8 cellular contexts compared by ENCODE assay signal in genomic region chrX:20412871-20413486, GRCh38.
A peak's percentile ranks its signal among the peaks of the same experiment; 100 is the strongest.
DNase-seq lines count a peak whose midpoint lies in the region; ATAC-seq and TF ChIP-seq lines count a peak whose summit lies in the region.

No MANE protein-coding gene starts in this region.

- peak overlapping the region in 3 of 4 donors; percentile 57 to 91 (median 82) for H3K4me3 Mint-ChIP-seq in IgD-negative memory B cell
- peak overlapping the region; percentile 56 for H3K4me3 Mint-ChIP-seq in activated T-cell treated with anti-CD3 and anti-CD28 coated beads, Interleukin-2, amount 50 U/mL, for 4 hours
- H3K4me3 Mint-ChIP-seq in WTC11 = no peak overlapping the region

- H3K27me3 Mint-ChIP-seq in IgD-negative memory B cell (peaks cover 4% of the 10 kb centered on the region), WTC11 (ENCODE audit: low read depth) (no peaks in the 10 kb centered on the region)
- H3K27me3 Mint-ChIP-seq in activated T-cell treated with anti-CD3 and anti-CD28 coated beads, Interleukin-2, amount 50 U/mL, for 4 hours (ENCODE audit: low read depth) = no peaks in the 10 kb centered on the region

- H3K9me3 Mint-ChIP-seq in IgD-negative memory B cell = peaks cover 0 to 4% (median 2%) of the 10 kb centered on the region in 3 donors
- H3K9me3 Mint-ChIP-seq in activated T-cell treated with anti-CD3 and anti-CD28 coated beads, Interleukin-2, amount 50 U/mL, for 4 hours = no peaks in the 10 kb centered on the region
- peaks cover 4% of the 10 kb centered on the region for H3K9me3 Mint-ChIP-seq in WTC11

- intact Hi-C loops in spleen (cut with DNase I; ENCODE audit: low total_unique reads) = no loop called here

- ATAC-seq in GM19468 (IDR thresholded peaks at IDR 0.05; ENCODE audit: extremely low read depth, unreplicated experiment) (peak; percentile 47), GM19324 (IDR thresholded peaks at IDR 0.05; ENCODE audit: low FRiP score, unreplicated experiment) (no peak), WTC11 (no peak)
- peak; percentile 53 to 63 for ATAC-seq in activated T-cell treated with anti-CD3 and anti-CD28 coated beads, Interleukin-2, amount 50 U/mL, for 4 hours

- WGBS in spleen, 5 donors = 25 to 68% (median 33%) methylated on average over 16 to 18 of the region's 18 CpGs

- TF ChIP-seq CTCF in spleen (IDR thresholded peaks at IDR 0.05 in 8 of 11, conservative IDR thresholded peaks at IDR 0.05 in 3 of 11) (peak in 1 of 11 experiments; percentile 13), WTC11 (IDR thresholded peaks at IDR 0.05) (no peak)

- no peaks in the 10 kb centered on the region for H3K9me3 ChIP-seq in spleen

- H3K36me3 Mint-ChIP-seq in IgD-negative memory B cell (no peaks in the 10 kb centered on the region), WTC11 (0 out of 2 replicates have a peak, but pooled peaks cover under 1% of the 10 kb centered on the region)
- H3K36me3 Mint-ChIP-seq in activated T-cell treated with anti-CD3 and anti-CD28 coated beads, Interleukin-2, amount 50 U/mL, for 4 hours (ENCODE audit: insufficient read depth) = no peaks in the 10 kb centered on the region

- H3K27me3 ChIP-seq in spleen (replicated peaks in 1 of 7) = no peaks in the 10 kb centered on the region

- H3K27ac Mint-ChIP-seq in IgD-negative memory B cell (peak overlapping the region; percentile 18 to 89 (median 55)), WTC11 (no peak overlapping the region)

- H3K4me1 ChIP-seq in spleen = peaks cover 0 to 24% (median 7%) of the 10 kb centered on the region in 6 donors

- no peak for TF ChIP-seq POLR2A in spleen (IDR thresholded peaks at IDR 0.05)

- POLR2A ChIA-PET in WTC11 (lab: Charles Lee) = no interaction called here

- CTCF ChIA-PET in WTC11 (lab: Charles Lee) = no interaction called here

- peak overlapping the region in 7 of 8 donors; percentile 71 to 88 (median 77) for H3K27ac ChIP-seq in spleen

- H3K4me3 ChIP-seq in spleen = peak overlapping the region in 1 of 8 donors; percentile 39

- peaks cover 11 to 15% (median 11%) of the 10 kb centered on the region in 3 donors for H3K4me1 Mint-ChIP-seq in IgD-negative memory B cell
- H3K4me1 Mint-ChIP-seq in activated T-cell treated with anti-CD3 and anti-CD28 coated beads, Interleukin-2, amount 50 U/mL, for 4 hours (ENCODE audit: low read depth) = peaks cover 33% of the 10 kb centered on the region
- H3K4me1 Mint-ChIP-seq in WTC11 = no peaks in the 10 kb centered on the region

- no peaks in the 10 kb centered on the region for H3K36me3 ChIP-seq in spleen

- peak; percentile 26 for DNase-seq in activated T-cell treated with anti-CD3 and anti-CD28 coated beads, Interleukin-2, amount 50 U/mL, for 4 hours
- DNase-seq in spleen (peak; percentile 89), cerebellar cortex (ENCODE audit: low spot score) (no peak), NCI-H2227 (lab: John Stamatoyannopoulos, UW; ENCODE audit: unreplicated experiment) (no peak), WTC11 (ENCODE audit: low spot score) (no peak)

TF ChIP-seq in WTC11, 78 proteins besides CTCF, POLR2A, EP300 and RAD21:
- TF ChIP-seq EMX1 (CRISPR knock-in tag; IDR thresholded peaks at IDR 0.05) (no peak), AFF4 (CRISPR knock-in tag; IDR thresholded peaks at IDR 0.05; ENCODE audit: borderline replicate concordance) (no peak), TEAD4 (CRISPR knock-in tag; IDR thresholded peaks at IDR 0.05) (no peak), ZBTB43 (CRISPR knock-in tag; IDR thresholded peaks at IDR 0.05) (no peak)

Comparison
In these comparisons a context has a peak if more than half of its experiments do, and no peak if none do; other contexts are left out.
1. ATAC-seq: peak in GM19468 (single experiment) and activated T-cell treated with anti-CD3 and anti-CD28 coated beads, Interleukin-2, amount 50 U/mL, for 4 hours (2 of 2); none in GM19324 (single experiment) and WTC11 (single experiment).
2. DNase-seq: peak in activated T-cell treated with anti-CD3 and anti-CD28 coated beads, Interleukin-2, amount 50 U/mL, for 4 hours (single experiment) and spleen (single experiment); none in cerebellar cortex (single experiment), NCI-H2227 (single experiment) and WTC11 (single experiment).